In the genomic region with DNA sequence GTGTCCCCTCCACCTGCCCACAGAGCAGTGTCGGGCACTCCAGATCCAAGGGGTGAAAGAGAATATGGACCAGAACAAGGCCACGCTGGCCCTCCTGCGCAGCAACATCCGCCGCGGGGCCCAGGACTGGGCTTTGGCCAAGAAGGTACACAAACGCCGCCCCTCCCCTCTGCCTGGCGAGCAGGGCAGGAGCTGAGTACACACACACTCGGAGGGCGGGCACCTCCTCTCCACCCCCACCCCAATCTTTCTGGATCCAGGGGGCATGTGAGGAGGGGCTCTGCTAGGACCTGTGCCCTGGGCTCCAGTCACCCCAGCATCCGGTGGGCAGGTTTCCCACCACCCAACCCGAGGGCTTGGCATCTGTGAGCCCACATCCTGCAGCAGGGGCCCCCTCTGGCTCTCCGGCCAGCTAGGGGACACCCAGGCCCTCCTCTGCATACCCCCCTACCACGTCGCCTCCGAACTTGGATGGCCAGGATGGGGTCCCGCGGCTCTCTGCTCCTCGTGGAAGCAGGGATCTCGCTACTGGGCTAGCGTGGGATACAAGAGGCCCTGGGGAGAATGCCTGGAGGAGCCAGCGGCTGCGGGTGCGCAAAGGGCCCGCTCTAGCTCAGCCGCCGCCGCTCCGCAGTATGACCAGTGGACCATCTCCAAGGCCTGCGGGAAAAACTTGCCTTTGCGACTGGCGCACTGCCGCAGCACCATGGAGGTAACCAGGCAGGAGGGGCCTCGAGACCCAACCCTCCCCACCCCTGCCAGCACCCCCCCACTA, we compare ENCODE assay signal across 8 cellular contexts. TPM values are rescaled to one million over a fixed set of nuclear protein-coding genes. Genes with fewer than 3 reads are reported as not detected.
DNase-seq lines count a peak whose midpoint lies in the region; ATAC-seq and TF ChIP-seq lines count a peak whose summit lies in the region.

No MANE protein-coding gene starts in this region.

- peak overlapping the region; percentile 57 for H3K18ac ChIP-seq in trophoblast cell (ENCODE audit: low read length)

- peak overlapping the region; percentile 71 for H3K4me2 ChIP-seq in trophoblast cell (ENCODE audit: low read length)

- H3K4me3 ChIP-seq in endocrine pancreas (ENCODE audit: control insufficient read depth, insufficient read depth, low read length) (peak overlapping the region; percentile 4), trophoblast cell (ENCODE audit: low read depth, low read length) (no peak overlapping the region)

- in situ Hi-C loops in G401 (cut with HindIII; ENCODE audit: low sequenced_read_pairs): no loop called here

- peak overlapping the region; percentile 24 for H4K8ac ChIP-seq in trophoblast cell (ENCODE audit: low read depth, low read length)

- peak overlapping the region; percentile 34 for H2AK5ac ChIP-seq in trophoblast cell (ENCODE audit: low read length)

- H2BK12ac ChIP-seq in trophoblast cell (ENCODE audit: low read length): peak overlapping the region; percentile 35

- H3K9me3 ChIP-seq in endocrine pancreas (ENCODE audit: control insufficient read depth, low read length): no peaks in the 10 kb centered on the region
- no peaks in the 10 kb centered on the region for H3K9me3 ChIP-seq in trophoblast cell (ENCODE audit: insufficient read depth, low read depth, low read length)

- no peak overlapping the region for H3K4me3 Mint-ChIP-seq in endothelial cell (ENCODE audit: unreplicated experiment)

- H3K4me1 ChIP-seq in endocrine pancreas (ENCODE audit: control insufficient read depth, insufficient read depth, low read length): no peaks in the 10 kb centered on the region
- peaks cover 25 to 30% of the 10 kb centered on the region in 2 experiments for H3K4me1 ChIP-seq in trophoblast cell (ENCODE audit: control insufficient read depth in 1 of 2, insufficient read depth in 2 of 2, low read length in 2 of 2)

- H2BK120ac ChIP-seq in trophoblast cell (ENCODE audit: insufficient read depth, low read length, poor library complexity): peak overlapping the region; percentile 25

- H3K23ac ChIP-seq in trophoblast cell (ENCODE audit: low read length): no peak overlapping the region

- H3K36me3 Mint-ChIP-seq in endothelial cell (ENCODE audit: low read depth, unreplicated experiment): peaks cover 3% of the 10 kb centered on the region

- H3K9ac ChIP-seq in endocrine pancreas (ENCODE audit: control insufficient read depth, insufficient read depth, low read length) (peak overlapping the region; percentile 41), trophoblast cell (ENCODE audit: low read length) (no peak overlapping the region)

- no peaks in the 10 kb centered on the region for H3K9me3 Mint-ChIP-seq in endothelial cell (ENCODE audit: unreplicated experiment)

- no peaks in the 10 kb centered on the region for H3K27me3 ChIP-seq in endocrine pancreas (ENCODE audit: control insufficient read depth, insufficient read depth, low read length)
- H3K27me3 ChIP-seq in trophoblast cell (ENCODE audit: insufficient read depth, low read length): no peaks in the 10 kb centered on the region

- peak; percentile 43 for DNase-seq in G401 (ENCODE audit: low spot score)
- peak; percentile 44 for DNase-seq in NCI-H2196 treated with DMSO at 0.1 percent for 48 hours (lab: John Stamatoyannopoulos, UW; ENCODE audit: unreplicated experiment)
- DNase-seq in trophoblast cell: no peak
- no peak for DNase-seq in endothelial cell (ENCODE audit: low spot score)

- no peak overlapping the region for H4K12ac ChIP-seq in trophoblast cell (ENCODE audit: low read depth, low read length)

- no peak for TF ChIP-seq CTCF in endothelial cell (IDR thresholded peaks at IDR 0.05; ENCODE audit: unreplicated experiment)

- H3K79me2 ChIP-seq in trophoblast cell (ENCODE audit: control insufficient read depth, insufficient read depth, low read length, poor library complexity): peaks cover 1% of the 10 kb centered on the region

- no CpG with 5 or more reads among the region's 35 CpGs for WGBS in trophoblast cell (ENCODE audit: extremely low coverage, insufficient coverage, insufficient read length)

- peaks cover 16% of the 10 kb centered on the region for H3K4me1 Mint-ChIP-seq in endothelial cell (ENCODE audit: unreplicated experiment)

- H3K27me3 Mint-ChIP-seq in endothelial cell (ENCODE audit: unreplicated experiment): peaks cover 15% of the 10 kb centered on the region

- H2AFZ ChIP-seq in trophoblast cell (ENCODE audit: insufficient read depth, low read length, poor library complexity): no peak overlapping the region

- H3K79me1 ChIP-seq in trophoblast cell (ENCODE audit: low read length): peaks cover 13% of the 10 kb centered on the region

- peak overlapping the region; percentile 63 for H4K91ac ChIP-seq in trophoblast cell (ENCODE audit: low read depth, low read length)

- no peak overlapping the region for H3K27ac Mint-ChIP-seq in endothelial cell (ENCODE audit: unreplicated experiment)

- ATAC-seq in GM21367 (IDR thresholded peaks at IDR 0.05; ENCODE audit: unreplicated experiment) (no peak), GM21515 (IDR thresholded peaks at IDR 0.05; ENCODE audit: unreplicated experiment) (no peak), GM18858 (IDR thresholded peaks at IDR 0.05; ENCODE audit: unreplicated experiment) (no peak)

- H3K27ac ChIP-seq in trophoblast cell (ENCODE audit: low read depth, low read length): peak overlapping the region; percentile 11

- H3K4ac ChIP-seq in trophoblast cell (ENCODE audit: low read depth, low read length): peak overlapping the region; percentile 16

- no peak overlapping the region for H3K14ac ChIP-seq in trophoblast cell (ENCODE audit: low read length)

- H2BK5ac ChIP-seq in trophoblast cell (ENCODE audit: low read depth, low read length, poor library complexity): no peak overlapping the region

- H3K36me3 ChIP-seq in endocrine pancreas (ENCODE audit: control insufficient read depth, insufficient read depth, low read length) (no peaks in the 10 kb centered on the region), trophoblast cell (ENCODE audit: control insufficient read depth in 1 of 2, insufficient read depth in 2 of 2, low read length in 2 of 2) (peaks cover 0 to 9% of the 10 kb centered on the region in 2 experiments)

RNA-seq across cellular contexts. Expression of gene CCDC183, which starts 3.1 kb away (rescaled TPM):
- not detected in 2 replicates for total RNA-seq in G401 (2014; rRNA removed; shearing (Covaris generic))
- 13.6 and 14.0 TPM in 2 replicates for polyA plus RNA-seq in trophoblast cell (2013)
- total RNA-seq in endothelial cell (ENCODE audit: unreplicated experiment): 1.2 TPM

RNA-seq across cellular contexts. Expression of gene TMEM141, which starts 8.1 kb away (rescaled TPM):
- total RNA-seq in G401 (2014; rRNA removed; shearing (Covaris generic)): 60.8 and 107 TPM in 2 replicates
- polyA plus RNA-seq in trophoblast cell (2013): 82.7 and 84.5 TPM in 2 replicates
- 73.0 TPM for total RNA-seq in endothelial cell (ENCODE audit: unreplicated experiment)

RNA-seq across cellular contexts. Expression of gene RABL6, which starts 8.5 kb away (rescaled TPM):
- total RNA-seq in G401 (2014; rRNA removed; shearing (Covaris generic)): 199 and 222 TPM in 2 replicates
- polyA plus RNA-seq in trophoblast cell (2013): 95.6 and 95.9 TPM in 2 replicates
- total RNA-seq in endothelial cell (ENCODE audit: unreplicated experiment): 88.4 TPM

RNA-seq across cellular contexts. Expression of gene LCN15, which starts 34.9 kb away (rescaled TPM):
- not detected in 2 replicates for total RNA-seq in G401 (2014; rRNA removed; shearing (Covaris generic))
- polyA plus RNA-seq in trophoblast cell (2013): 0.08 and 0.19 TPM in 2 replicates
- 0.49 TPM for total RNA-seq in endothelial cell (ENCODE audit: unreplicated experiment)

RNA-seq across cellular contexts. Expression of gene LCN8, which starts 41.2 kb away (rescaled TPM):
- not detected in 2 replicates for total RNA-seq in G401 (2014; rRNA removed; shearing (Covaris generic))
- polyA plus RNA-seq in trophoblast cell (2013): 0.03 TPM in 1 of 2 replicates, not detected in the other
- not detected for total RNA-seq in endothelial cell (ENCODE audit: unreplicated experiment)

Comparison
In these comparisons a context has a peak if more than half of its experiments do, and no peak if none do; other contexts are left out.
1. DNase-seq: peak in G401 (single experiment) and NCI-H2196 treated with DMSO at 0.1 percent for 48 hours (single experiment); none in trophoblast cell (0 of 2) and endothelial cell (single experiment).